21 cellular contexts compared by ENCODE assay signal in the genomic region with DNA sequence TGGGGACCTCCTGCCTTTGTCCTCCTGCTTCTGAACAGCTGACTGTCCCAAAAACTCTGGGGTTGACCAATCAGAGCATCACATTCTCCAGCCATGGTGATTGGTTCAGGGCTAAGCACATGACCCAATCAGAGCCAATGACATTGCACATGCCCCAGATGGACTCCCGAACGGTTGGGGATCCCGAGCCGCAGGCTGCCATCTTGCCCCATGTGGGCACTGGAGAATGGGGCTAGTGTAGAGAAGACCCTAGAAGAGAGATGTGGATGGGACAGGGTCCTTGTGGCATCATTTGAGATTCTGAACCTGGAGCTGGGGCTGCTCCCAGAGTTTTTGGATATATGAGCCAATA.
"Had no signal": no experiment of that assay in that cellular context is flagged by ENCODE, and none has a peak within 500 bp of the region (broad histone marks: within the 10 kb centered on the region; RNA-seq: fewer than 3 reads in every experiment).

No MANE protein-coding gene starts in this region.

- ATAC-seq: left ventricle myocardium superior; lower lobe of right lung; naive thymus-derived CD8-positive, alpha-beta T cell; psoas muscle; right cardiac atrium had no signal

- H3K36me3 Mint-ChIP-seq: immature natural killer cell; naive thymus-derived CD8-positive, alpha-beta T cell; type B pancreatic cell had no signal

- H3K9me3 ChIP-seq: lower lobe of right lung, psoas muscle, stomach, tibial artery had no signal

- H3K27ac Mint-ChIP-seq: immature natural killer cell; naive thymus-derived CD8-positive, alpha-beta T cell; nephron progenitor cell; type B pancreatic cell had no signal

- H3K36me3 ChIP-seq: lower lobe of right lung, stomach, tibial artery had no signal

- H3K4me3 ChIP-seq: dorsolateral prefrontal cortex, lower lobe of right lung, psoas muscle, stomach, tibial artery had no signal

- H3K4me1 Mint-ChIP-seq: immature natural killer cell; naive thymus-derived CD8-positive, alpha-beta T cell; nephron progenitor cell had no signal

- H3K4me3 Mint-ChIP-seq: immature natural killer cell; naive thymus-derived CD8-positive, alpha-beta T cell; nephron progenitor cell; type B pancreatic cell had no signal

- H3K27ac ChIP-seq: dorsolateral prefrontal cortex, lower lobe of right lung, psoas muscle, stomach, tibial artery had no signal

- DNase-seq: cortex of kidney; effector CD4-positive, alpha-beta T cell; hypothalamus; immature natural killer cell; left ventricle myocardium superior; lower lobe of right lung; naive thymus-derived CD8-positive, alpha-beta T cell; nephron progenitor cell; nucleus accumbens; psoas muscle; small intestine; stimulated activated CD4-positive, alpha-beta T cell treated with anti-CD3 and anti-CD28 coated beads, Interleukin-12 subunit alpha, Interleukin-12 subunit beta, amount 100 ng/mL, for 4 hours; stimulated activated CD4-positive, alpha-beta T cell treated with anti-CD3 and anti-CD28 coated beads, Interleukin-1b, Interleukin-23, amount 100 ng/mL, for 48 hours; stimulated activated CD4-positive, alpha-beta T cell treated with anti-CD3 and anti-CD28 coated beads, Interleukin-4, amount 100 ng/mL, for 1 hour; stimulated activated CD8-positive, alpha-beta memory T cell treated with anti-CD3 and anti-CD28 coated beads, Interleukin-4, amount 100 ng/mL, for 48 hours; stimulated activated naive CD4-positive, alpha-beta T cell treated with Interleukin-2 at 50 U/mL for 16 hours; stomach had no signal

- H3K4me1 ChIP-seq: lower lobe of right lung, stomach, tibial artery had no signal

- H3K9me3 Mint-ChIP-seq: immature natural killer cell; naive thymus-derived CD8-positive, alpha-beta T cell; nephron progenitor cell; type B pancreatic cell had no signal
